ENCODE assay signal across 23 cellular contexts in the genomic region with DNA sequence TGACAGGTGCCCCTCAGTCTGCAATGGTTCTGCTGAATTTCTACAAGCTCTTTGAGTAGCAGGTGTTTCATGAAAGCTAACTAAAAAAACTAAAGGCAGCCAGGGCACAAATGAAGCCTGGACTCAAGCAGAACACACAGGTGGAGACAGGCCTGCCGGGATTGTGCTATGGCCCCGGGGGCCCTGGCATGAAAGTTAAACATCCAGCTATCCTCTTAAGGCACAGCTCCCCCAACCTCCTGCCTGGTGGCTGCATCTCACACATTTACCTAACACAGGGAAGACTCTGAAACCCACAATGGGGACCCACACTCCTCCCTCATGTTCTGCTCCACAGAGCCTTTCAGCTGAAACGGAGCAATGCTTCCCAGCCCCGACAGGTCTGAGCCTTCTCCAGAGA.
"Had no signal": no experiment of that assay in that cellular context is flagged by ENCODE, and none has a peak within 500 bp of the region (broad histone marks: within the 10 kb centered on the region; RNA-seq: fewer than 3 reads in every experiment).

No MANE protein-coding gene starts in this region.

- H3K4me3 ChIP-seq: adrenal gland, body of pancreas, breast epithelium, PC-9 had no signal

- H3K27ac ChIP-seq: adrenal gland, body of pancreas, breast epithelium, KMS-11, PC-9, RWPE1 had no signal

- H3K9me3 ChIP-seq: adrenal gland, body of pancreas, breast epithelium had no signal

- DNase-seq: activated CD4-positive, alpha-beta T cell treated with anti-CD3 and anti-CD28 coated beads, Interleukin-2, amount 10 ng/mL, durations not matched to agents 24 days and 14 days; activated CD4-positive, alpha-beta T cell treated with anti-CD3 and anti-CD28 coated beads, Interleukin-2, amount 50 U/mL, for 4 hours; activated CD8-positive, alpha-beta memory T cell treated with anti-CD3 and anti-CD28 coated beads, Interleukin-2, amount 10 ng/mL, durations not matched to agents 7 days and 5 days; activated gamma-delta T cell treated with Interleukin-2 at 50 U/mL for 16 hours; activated naive CD4-positive, alpha-beta T cell treated with anti-CD3 and anti-CD28 coated beads for 36 hours; activated T-cell treated with anti-CD3 and anti-CD28 coated beads, Interleukin-2, amount 50 U/mL, for 1 hour; adrenal gland; body of pancreas; caudate nucleus; cerebellar nuclear complex; MM.1S; MV-4-11; NCI-H1092; NCI-H1436 treated with DMSO at 0.1 percent for 48 hours; NCI-H1694 treated with DMSO at 0.1 percent for 48 hours; NCI-H2029; NCI-H345; NCI-H524 treated with DMSO at 0.1 percent for 48 hours; SIG-M5 had no signal

- H3K36me3 ChIP-seq: breast epithelium had no signal

- H3K4me1 ChIP-seq: adrenal gland, breast epithelium had no signal

- H3K27me3 ChIP-seq: adrenal gland, body of pancreas, breast epithelium had no signal
